8 cellular contexts compared by ENCODE assay signal in the genomic region with DNA sequence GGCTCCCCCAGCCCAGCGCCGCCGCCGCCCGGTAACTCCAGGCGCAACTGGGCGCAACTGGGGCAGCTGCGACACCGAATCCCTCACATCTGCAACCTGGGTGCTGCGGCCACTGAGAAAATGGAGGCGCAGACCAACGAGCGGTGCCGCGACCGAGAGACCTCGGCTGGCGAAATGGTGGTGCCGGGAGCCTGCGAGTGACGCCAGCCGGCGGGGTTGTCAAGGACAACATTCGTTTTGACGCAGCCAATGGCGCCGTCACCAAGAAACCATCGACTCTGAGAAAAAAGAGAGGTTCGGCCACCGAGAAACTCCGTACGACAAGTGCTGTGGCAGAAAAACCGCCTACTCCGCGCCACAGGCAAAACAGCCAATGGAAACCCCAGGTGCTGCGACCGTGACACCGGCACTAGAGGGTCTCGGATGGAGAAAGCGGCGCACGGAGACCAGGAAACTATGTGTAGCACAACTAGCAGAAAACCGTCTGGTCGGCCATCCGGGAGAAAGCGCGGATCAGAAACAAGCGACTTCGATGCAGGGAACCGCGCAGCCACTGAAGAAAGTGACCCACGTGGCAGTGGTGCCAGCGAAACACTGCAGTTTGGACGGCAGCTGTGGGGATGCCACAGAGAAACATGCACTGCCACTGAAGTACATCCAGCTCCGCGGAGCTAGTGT.
DNase-seq lines count a peak whose midpoint lies in the region; ATAC-seq and TF ChIP-seq lines count a peak whose summit lies in the region.

No MANE protein-coding gene starts in this region.

- DNase-seq in GM12865 (ENCODE audit: low read depth), result peak; percentile 87
- peak; percentile 58 for DNase-seq in NCI-H2107 treated with DMSO at 0.1 percent for 48 hours (lab: John Stamatoyannopoulos, UW; ENCODE audit: unreplicated experiment)
- DNase-seq in activated CD8-positive, alpha-beta memory T cell treated with anti-CD3 and anti-CD28 coated beads for 4 hours (ENCODE audit: low read depth in 2 of 2), result peak; percentile 42 to 44
- no peak for DNase-seq in epithelial cell of prostate (ENCODE audit: low read depth, low spot score)
- peak; percentile 50 to 67 for DNase-seq in psoas muscle
- DNase-seq in uterus, result peak in 1 of 2 donors; percentile 22
- DNase-seq in type B pancreatic cell (ENCODE audit: extremely low spot score, unreplicated experiment), result no peak

- H3K9me3 Mint-ChIP-seq in type B pancreatic cell, result no peaks in the 10 kb centered on the region

- no peaks in the 10 kb centered on the region for H3K36me3 Mint-ChIP-seq in type B pancreatic cell

- H3K4me3 Mint-ChIP-seq in type B pancreatic cell, result no peak overlapping the region

- no peak for TF ChIP-seq POLR2A in uterus (IDR thresholded peaks at IDR 0.05)

- WGBS in psoas muscle, 3 donors, result 1 to 2% (median 2%) methylated on average over 56 of the region's 56 CpGs

- H3K27me3 ChIP-seq in psoas muscle (ENCODE audit: insufficient read depth in 3 of 3, low read length in 2 of 3), result peaks cover 6 to 82% (median 44%) of the 10 kb centered on the region in 3 donors
- peaks cover 13 to 34% of the 10 kb centered on the region in 2 donors for H3K27me3 ChIP-seq in uterus

- TF ChIP-seq CTCF in GM12865 (IDR thresholded peaks at IDR 0.05; ENCODE audit: insufficient read depth, low read depth, low read length, missing control alignments) (no peak), psoas muscle (IDR thresholded peaks at IDR 0.05) (no peak), uterus (IDR thresholded peaks at IDR 0.05) (no peak), type B pancreatic cell (conservative IDR thresholded peaks at IDR 0.05) (no peak)

- intact Hi-C loops in psoas muscle (cut with DNase I), result loop anchor here in 1 of 2 donors (5.0 kb wide), 1 partner anchor 91 kb away; a partner anchor contains a TSS
- intact Hi-C loops in uterus (cut with DNase I; ENCODE audit: low total_unique reads), result no loop called here

- no peaks in the 10 kb centered on the region for H3K9me3 ChIP-seq in psoas muscle
- no peaks in the 10 kb centered on the region for H3K9me3 ChIP-seq in uterus

- peak overlapping the region; percentile 75 for H3K4me3 ChIP-seq in GM12865 (ENCODE audit: low read depth, low read length)
- peak overlapping the region; percentile 75 for H3K4me3 ChIP-seq in psoas muscle
- peak overlapping the region; percentile 10 to 49 for H3K4me3 ChIP-seq in uterus

- no peaks in the 10 kb centered on the region for H3K36me3 ChIP-seq in psoas muscle (ENCODE audit: insufficient read depth in 1 of 2, low read depth in 1 of 2)
- H3K36me3 ChIP-seq in uterus, result no peaks in the 10 kb centered on the region

- no peaks in the 10 kb centered on the region for H3K4me1 Mint-ChIP-seq in type B pancreatic cell (ENCODE audit: unreplicated experiment)

- no peaks in the 10 kb centered on the region for H3K27me3 Mint-ChIP-seq in type B pancreatic cell

- peak overlapping the region; percentile 98 for H3K27ac ChIP-seq in epithelial cell of prostate
- H3K27ac ChIP-seq in psoas muscle, result peak overlapping the region; percentile 81
- peak overlapping the region; percentile 74 to 81 for H3K27ac ChIP-seq in uterus

- H3K27ac Mint-ChIP-seq in type B pancreatic cell, result no peak overlapping the region

- H3K4me1 ChIP-seq in psoas muscle, result peaks cover 34% of the 10 kb centered on the region
- no peaks in the 10 kb centered on the region for H3K4me1 ChIP-seq in uterus

- peak; percentile 26 for ATAC-seq in HG02571 (IDR thresholded peaks at IDR 0.05; ENCODE audit: unreplicated experiment)
- peak in 3 of 4 donors; percentile 37 to 50 (median 49) for ATAC-seq in psoas muscle

Comparison
In these comparisons a context has a peak if more than half of its experiments do, and no peak if none do; other contexts are left out.
1. DNase-seq: peak in GM12865 (single experiment), NCI-H2107 treated with DMSO at 0.1 percent for 48 hours (single experiment), activated CD8-positive, alpha-beta memory T cell treated with anti-CD3 and anti-CD28 coated beads for 4 hours (2 of 2) and psoas muscle (2 of 2); none in epithelial cell of prostate (single experiment) and type B pancreatic cell (single experiment).
2. Peak in every context shown above with its lines, with median percentiles within 50 percentile points of each other: H3K4me3 ChIP-seq and H3K27ac ChIP-seq.